Comparison of ENCODE assay signal across 8 cellular contexts in genomic region chr10:6239213-6239991, GRCh38. TPM values are rescaled to one million over a fixed set of nuclear protein-coding genes. Genes with fewer than 3 reads are reported as not detected.
A peak's percentile ranks its signal among the peaks of the same experiment; 100 is the strongest.
DNase-seq lines count a peak whose midpoint lies in the region; ATAC-seq, FAIRE-seq and TF ChIP-seq lines count a peak whose summit lies in the region.

No MANE protein-coding gene starts in this region.

- intact Hi-C loops in prostate gland (cut with DNase I): no loop called here

- POLR2A ChIA-PET in activated naive CD8-positive, alpha-beta T cell treated with anti-CD3 and anti-CD28 coated beads, Interleukin-2, amount 10 ng/mL, durations not matched to agents 7 days and 5 days (lab: Charles Lee): no interaction called here

- peak overlapping the region; percentile 72 for H3K27ac Mint-ChIP-seq in activated naive CD8-positive, alpha-beta T cell treated with anti-CD3 and anti-CD28 coated beads, Interleukin-2, amount 10 ng/mL, durations not matched to agents 7 days and 5 days

- H3K9me3 Mint-ChIP-seq in activated naive CD8-positive, alpha-beta T cell treated with anti-CD3 and anti-CD28 coated beads, Interleukin-2, amount 10 ng/mL, durations not matched to agents 7 days and 5 days: no peaks in the 10 kb centered on the region

- DNase-seq in SKM-1 treated with dmso at 0.1 percent for 144 hours (lab: John Stamatoyannopoulos, UW; ENCODE audit: unreplicated experiment) (peak; percentile 2), SKM-1 (lab: John Stamatoyannopoulos, UW; ENCODE audit: unreplicated experiment) (no peak), SW480 (ENCODE audit: low spot score) (peak; percentile 95), inferior parietal cortex (ENCODE audit: extremely low spot score) (peak; percentile 67), prostate gland (ENCODE audit: low spot score) (no peak), GM12892 (ENCODE audit: insufficient read length) (no peak)
- no peak for DNase-seq in activated naive CD8-positive, alpha-beta T cell treated with anti-CD3 and anti-CD28 coated beads, Interleukin-2, amount 10 ng/mL, durations not matched to agents 7 days and 5 days
- peak; percentile 21 to 54 (median 53) for DNase-seq in stimulated activated CD4-positive, alpha-beta T cell treated with anti-CD3 and anti-CD28 coated beads, TNF-alpha, amount 100 ng/mL, for 4 hours (ENCODE audit: low read depth in 3 of 3)

- H3K36me3 Mint-ChIP-seq in activated naive CD8-positive, alpha-beta T cell treated with anti-CD3 and anti-CD28 coated beads, Interleukin-2, amount 10 ng/mL, durations not matched to agents 7 days and 5 days: peaks cover 57% of the 10 kb centered on the region

- peak; percentile 97 for ATAC-seq in activated naive CD8-positive, alpha-beta T cell treated with anti-CD3 and anti-CD28 coated beads, Interleukin-2, amount 10 ng/mL, durations not matched to agents 7 days and 5 days (ENCODE audit: low read depth)

- H3K4me1 Mint-ChIP-seq in activated naive CD8-positive, alpha-beta T cell treated with anti-CD3 and anti-CD28 coated beads, Interleukin-2, amount 10 ng/mL, durations not matched to agents 7 days and 5 days: peaks cover 24% of the 10 kb centered on the region

- 72% methylated on average over 15 of the region's 15 CpGs for WGBS in prostate gland

- no peak for TF ChIP-seq CTCF in prostate gland (IDR thresholded peaks at IDR 0.05)

- H3K27me3 ChIP-seq in prostate gland (replicated peaks; ENCODE audit: insufficient read depth): no peaks in the 10 kb centered on the region

- no peaks in the 10 kb centered on the region for H3K36me3 ChIP-seq in prostate gland

- H3K27ac ChIP-seq in prostate gland: no peak overlapping the region

- no peaks in the 10 kb centered on the region for H3K27me3 Mint-ChIP-seq in activated naive CD8-positive, alpha-beta T cell treated with anti-CD3 and anti-CD28 coated beads, Interleukin-2, amount 10 ng/mL, durations not matched to agents 7 days and 5 days

- no peak for FAIRE-seq in GM12892 (lab: Jason Lieb, UNC)

- TF ChIP-seq POLR2A in prostate gland (IDR thresholded peaks at IDR 0.05) (no peak), GM12892 (IDR thresholded peaks at IDR 0.05; ENCODE audit: low read depth, low read length) (no peak)

- H3K4me3 Mint-ChIP-seq in activated naive CD8-positive, alpha-beta T cell treated with anti-CD3 and anti-CD28 coated beads, Interleukin-2, amount 10 ng/mL, durations not matched to agents 7 days and 5 days: peak overlapping the region; percentile 31

- no peaks in the 10 kb centered on the region for H3K9me3 ChIP-seq in prostate gland

- H3K4me3 ChIP-seq in prostate gland: no peak overlapping the region

- H3K4me1 ChIP-seq in prostate gland (replicated peaks): no peaks in the 10 kb centered on the region

RNA-seq across cellular contexts. Expression of gene PFKFB3, which starts 36.7 kb away (rescaled TPM):
- 10 to 100 TPM; 75.1 to 77.2 TPM for total RNA-seq in activated naive CD8-positive, alpha-beta T cell treated with anti-CD3 and anti-CD28 coated beads, Interleukin-2, amount 10 ng/mL, durations not matched to agents 7 days and 5 days
- total RNA-seq in prostate gland: 10 to 100 TPM; 24.3 to 52.7 TPM
- polyA plus RNA-seq in GM12892 (2012; ENCODE audit: missing spikeins): 16.2 TPM

Comparison
In these comparisons a context has a peak if more than half of its experiments do, and no peak if none do; other contexts are left out.
1. DNase-seq: peak in SKM-1 treated with dmso at 0.1 percent for 144 hours (single experiment), SW480 (single experiment), inferior parietal cortex (single experiment) and stimulated activated CD4-positive, alpha-beta T cell treated with anti-CD3 and anti-CD28 coated beads, TNF-alpha, amount 100 ng/mL, for 4 hours (3 of 3); none in SKM-1 (single experiment), activated naive CD8-positive, alpha-beta T cell treated with anti-CD3 and anti-CD28 coated beads, Interleukin-2, amount 10 ng/mL, durations not matched to agents 7 days and 5 days (single experiment), prostate gland (single experiment) and GM12892 (single experiment).